14 cellular contexts compared by ENCODE assay signal in genomic region chr13:23469901-23470525, GRCh38. TPM values are rescaled to one million over a fixed set of nuclear protein-coding genes. Genes with fewer than 3 reads are reported as not detected.
DNase-seq lines count a peak whose midpoint lies in the region; ATAC-seq and TF ChIP-seq lines count a peak whose summit lies in the region.
"Had no signal": no experiment of that assay in that cellular context is flagged by ENCODE, and none has a peak within 500 bp of the region (broad histone marks: within the 10 kb centered on the region; RNA-seq: fewer than 3 reads in every experiment).

No MANE protein-coding gene starts in this region.

- H3K4me1 ChIP-seq in smooth muscle cell (ENCODE audit: low read depth): peaks cover 27% of the 10 kb centered on the region

- no peaks in the 10 kb centered on the region for H3K27me3 ChIP-seq in smooth muscle cell (ENCODE audit: low read depth)
- H3K27me3 ChIP-seq: right atrium auricular region, upper lobe of left lung had no signal

- H4K20me1 ChIP-seq in smooth muscle cell (ENCODE audit: low read depth): no peaks in the 10 kb centered on the region

- no peak overlapping the region for H3K4me3 ChIP-seq in smooth muscle cell
- H3K4me3 ChIP-seq: right atrium auricular region, upper lobe of left lung had no signal

- H3K9me3 ChIP-seq in smooth muscle cell (replicated peaks; ENCODE audit: low read depth): no peaks in the 10 kb centered on the region
- H3K9me3 ChIP-seq: right atrium auricular region, upper lobe of left lung had no signal

- DNase-seq in GM19240 (ENCODE audit: insufficient read length, low spot score): peak; percentile 20
- DNase-seq in SHP77 treated with DMSO at 0.1 percent for 48 hours (lab: John Stamatoyannopoulos, UW): peak; percentile 14
- DNase-seq in glutamatergic neuron: no peak
- DNase-seq in smooth muscle cell (lab: John Stamatoyannopoulos, UW; ENCODE audit: unreplicated experiment): no peak
- no peak for DNase-seq in NAMALWA (ENCODE audit: low spot score)
- no peak for DNase-seq in GM20000 (ENCODE audit: low spot score)
- DNase-seq: activated T-cell treated with anti-CD3 and anti-CD28 coated beads, Interleukin-2, amount 50 U/mL, for 72 hours; DMS 273 treated with DMSO at 0.1 percent for 48 hours; mammary epithelial cell; RPMI8226; upper lobe of left lung had no signal

- H3K4me1 Mint-ChIP-seq in glutamatergic neuron (ENCODE audit: low read depth, unreplicated experiment): peaks cover 45% of the 10 kb centered on the region

- H3K4me3 Mint-ChIP-seq in glutamatergic neuron (ENCODE audit: unreplicated experiment): peak overlapping the region; percentile 10
- H3K4me3 Mint-ChIP-seq: activated T-cell treated with anti-CD3 and anti-CD28 coated beads, Interleukin-2, amount 50 U/mL, for 72 hours had no signal

- no peak overlapping the region for H3K9ac ChIP-seq in smooth muscle cell (ENCODE audit: low read depth)
- H3K9ac ChIP-seq: KMS-11 had no signal

- peaks cover 2% of the 10 kb centered on the region for H3K36me3 Mint-ChIP-seq in glutamatergic neuron (ENCODE audit: unreplicated experiment)

- TF ChIP-seq CTCF in glutamatergic neuron (IDR thresholded peaks at IDR 0.05; ENCODE audit: partially characterized antibody, unreplicated experiment) (no peak), smooth muscle cell (IDR thresholded peaks at IDR 0.05; ENCODE audit: borderline replicate concordance, insufficient read depth, poor library complexity, severe bottlenecking) (no peak), GM20000 (IDR thresholded peaks at IDR 0.05; ENCODE audit: extremely low read depth, missing control alignments) (no peak)

- ATAC-seq in HG03280 (IDR thresholded peaks at IDR 0.05; ENCODE audit: unreplicated experiment): no peak
- ATAC-seq: activated T-cell treated with anti-CD3 and anti-CD28 coated beads, Interleukin-2, amount 50 U/mL, for 72 hours had no signal

- H3K4me2 ChIP-seq in smooth muscle cell: peak overlapping the region; percentile 75
- H3K4me2 ChIP-seq: KMS-11 had no signal

- peaks cover 12% of the 10 kb centered on the region for H3K9me3 Mint-ChIP-seq in glutamatergic neuron (ENCODE audit: unreplicated experiment)
- H3K9me3 Mint-ChIP-seq: activated T-cell treated with anti-CD3 and anti-CD28 coated beads, Interleukin-2, amount 50 U/mL, for 72 hours had no signal

- H3K79me2 ChIP-seq in smooth muscle cell (ENCODE audit: low read depth): no peaks in the 10 kb centered on the region

- peak overlapping the region; percentile 43 for H3K27ac ChIP-seq in smooth muscle cell (ENCODE audit: low read depth)
- H3K27ac ChIP-seq: KMS-11, upper lobe of left lung had no signal

- peaks cover 8% of the 10 kb centered on the region for H3K27me3 Mint-ChIP-seq in glutamatergic neuron (ENCODE audit: unreplicated experiment)

- WGBS in smooth muscle cell (ENCODE audit: low lambda C conversion rate): 25% methylated on average over 11 of the region's 11 CpGs

- no peaks in the 10 kb centered on the region for H3K36me3 ChIP-seq in smooth muscle cell (ENCODE audit: low read depth)
- H3K36me3 ChIP-seq: right atrium auricular region, upper lobe of left lung had no signal

- H3F3A ChIP-seq in smooth muscle cell (ENCODE audit: low read depth): peaks cover 16% of the 10 kb centered on the region

- H3K27ac Mint-ChIP-seq in glutamatergic neuron (ENCODE audit: unreplicated experiment): peak overlapping the region; percentile 3
- H3K27ac Mint-ChIP-seq: activated T-cell treated with anti-CD3 and anti-CD28 coated beads, Interleukin-2, amount 50 U/mL, for 72 hours had no signal

- peak overlapping the region; percentile 86 for H2AFZ ChIP-seq in smooth muscle cell (ENCODE audit: low read depth)

RNA-seq across cellular contexts. Expression of gene SACS, which starts 36.5 kb away (rescaled TPM):
- 132 TPM for total RNA-seq in glutamatergic neuron (ENCODE audit: unreplicated experiment)
- 40.9 and 48.7 TPM in 2 replicates for total RNA-seq in smooth muscle cell
- 4.4 and 5.3 TPM in 2 replicates for polyA plus RNA-seq in smooth muscle cell

Comparison
In these comparisons a context has a peak if more than half of its experiments do, and no peak if none do; other contexts are left out.
1. DNase-seq: peak in GM19240 (single experiment) and SHP77 treated with DMSO at 0.1 percent for 48 hours (single experiment); none in glutamatergic neuron (single experiment), smooth muscle cell (single experiment), NAMALWA (single experiment) and GM20000 (single experiment).